Comparison of ENCODE assay signal across 1 cellular context in the genomic region with DNA sequence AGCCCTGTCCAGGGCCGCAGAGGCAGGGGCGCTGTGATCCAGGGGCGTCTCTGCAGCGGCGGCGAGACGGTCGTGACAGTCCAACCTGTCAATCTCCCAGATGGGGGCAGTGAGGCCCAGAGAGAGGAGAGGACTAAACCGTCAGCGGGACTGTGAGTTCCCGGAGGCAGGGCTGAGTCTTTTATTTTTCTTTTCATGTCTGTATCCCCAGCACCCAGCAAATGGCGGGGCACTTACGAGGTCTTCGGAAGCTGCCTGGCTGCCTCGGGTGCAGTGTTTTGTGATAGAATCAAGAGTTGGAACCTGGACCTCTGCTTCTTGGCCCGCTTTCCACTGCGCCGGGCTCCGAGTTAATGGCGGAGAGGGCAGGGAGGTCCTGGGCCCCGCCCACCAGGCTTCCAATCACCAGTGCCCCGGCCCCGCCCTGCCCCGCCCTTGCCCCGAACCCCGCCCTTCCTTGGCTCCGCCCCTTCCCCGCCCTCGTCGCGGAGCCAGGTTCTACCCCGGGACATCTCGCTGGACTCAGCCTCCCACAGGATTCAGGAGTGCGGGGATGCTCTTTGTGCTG.
TF ChIP-seq lines count a peak whose summit lies in the region.

No MANE protein-coding gene starts in this region.

TF ChIP-seq in K562, 482 proteins besides CTCF, POLR2A, EP300 and RAD21 (continued from another document and continues in another):
- TF ChIP-seq, protein P1, sequence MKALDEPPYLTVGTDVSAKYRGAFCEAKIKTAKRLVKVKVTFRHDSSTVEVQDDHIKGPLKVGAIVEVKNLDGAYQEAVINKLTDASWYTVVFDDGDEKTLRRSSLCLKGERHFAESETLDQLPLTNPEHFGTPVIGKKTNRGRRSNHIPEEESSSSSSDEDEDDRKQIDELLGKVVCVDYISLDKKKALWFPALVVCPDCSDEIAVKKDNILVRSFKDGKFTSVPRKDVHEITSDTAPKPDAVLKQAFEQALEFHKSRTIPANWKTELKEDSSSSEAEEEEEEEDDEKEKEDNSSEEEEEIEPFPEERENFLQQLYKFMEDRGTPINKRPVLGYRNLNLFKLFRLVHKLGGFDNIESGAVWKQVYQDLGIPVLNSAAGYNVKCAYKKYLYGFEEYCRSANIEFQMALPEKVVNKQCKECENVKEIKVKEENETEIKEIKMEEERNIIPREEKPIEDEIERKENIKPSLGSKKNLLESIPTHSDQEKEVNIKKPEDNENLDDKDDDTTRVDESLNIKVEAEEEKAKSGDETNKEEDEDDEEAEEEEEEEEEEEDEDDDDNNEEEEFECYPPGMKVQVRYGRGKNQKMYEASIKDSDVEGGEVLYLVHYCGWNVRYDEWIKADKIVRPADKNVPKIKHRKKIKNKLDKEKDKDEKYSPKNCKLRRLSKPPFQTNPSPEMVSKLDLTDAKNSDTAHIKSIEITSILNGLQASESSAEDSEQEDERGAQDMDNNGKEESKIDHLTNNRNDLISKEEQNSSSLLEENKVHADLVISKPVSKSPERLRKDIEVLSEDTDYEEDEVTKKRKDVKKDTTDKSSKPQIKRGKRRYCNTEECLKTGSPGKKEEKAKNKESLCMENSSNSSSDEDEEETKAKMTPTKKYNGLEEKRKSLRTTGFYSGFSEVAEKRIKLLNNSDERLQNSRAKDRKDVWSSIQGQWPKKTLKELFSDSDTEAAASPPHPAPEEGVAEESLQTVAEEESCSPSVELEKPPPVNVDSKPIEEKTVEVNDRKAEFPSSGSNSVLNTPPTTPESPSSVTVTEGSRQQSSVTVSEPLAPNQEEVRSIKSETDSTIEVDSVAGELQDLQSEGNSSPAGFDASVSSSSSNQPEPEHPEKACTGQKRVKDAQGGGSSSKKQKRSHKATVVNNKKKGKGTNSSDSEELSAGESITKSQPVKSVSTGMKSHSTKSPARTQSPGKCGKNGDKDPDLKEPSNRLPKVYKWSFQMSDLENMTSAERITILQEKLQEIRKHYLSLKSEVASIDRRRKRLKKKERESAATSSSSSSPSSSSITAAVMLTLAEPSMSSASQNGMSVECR (CRISPR knock-in tag; IDR thresholded peaks at IDR 0.05), result no peak
- TF ChIP-seq FOXK2 (conservative IDR thresholded peaks at IDR 0.05 in 1 of 2, IDR thresholded peaks at IDR 0.05 in 1 of 2; ENCODE audit: low read depth in 2 of 2) (0 out of 4 replicates have a peak, but pooled peaks of 1 of the 2 experiments have one; percentile 17), MAZ (CRISPR knock-in tag; conservative IDR thresholded peaks at IDR 0.05 in 1 of 2, IDR thresholded peaks at IDR 0.05 in 1 of 2) (peak; percentile 47 to 67; a peak in 2 of 4 replicates), BACH1 (tag; IDR thresholded peaks at IDR 0.05) (no peak), ZNF699 (CRISPR knock-in tag; IDR thresholded peaks at IDR 0.05; ENCODE audit: insufficient replicate concordance) (no peak), TGIF2 (CRISPR knock-in tag; IDR thresholded peaks at IDR 0.05) (no peak), COPS2 (conservative IDR thresholded peaks at IDR 0.05) (no peak), SIN3A (IDR thresholded peaks at IDR 0.05; ENCODE audit: borderline replicate concordance in 2 of 2, control insufficient read depth in 1 of 2, low read depth in 2 of 2, low read length in 2 of 2) (no peak), SLC30A9 (CRISPR knock-in tag; IDR thresholded peaks at IDR 0.05) (no peak), ZNF717 (CRISPR knock-in tag; IDR thresholded peaks at IDR 0.05) (no peak), HMG20B (CRISPR knock-in tag; IDR thresholded peaks at IDR 0.05) (no peak), BRF1 (IDR thresholded peaks at IDR 0.05; ENCODE audit: borderline replicate concordance, extremely low read depth, insufficient read length) (no peak), CREM (IDR thresholded peaks at IDR 0.05; ENCODE audit: low read depth) (peak; percentile 16; the same call in 1 of the 2 replicates), TEAD2 (tag; IDR thresholded peaks at IDR 0.05) (no peak), ZNF140 (CRISPR knock-in tag; IDR thresholded peaks at IDR 0.05) (no peak), CBX2 (IDR thresholded peaks at IDR 0.05; ENCODE audit: insufficient read depth, low read length, poor library complexity, severe bottlenecking) (no peak), ZFX (CRISPR knock-in tag; IDR thresholded peaks at IDR 0.05) (peak; percentile 79), BRD9 (IDR thresholded peaks at IDR 0.05; ENCODE audit: low read depth, partially characterized antibody) (peak; percentile 2), XRCC4 (IDR thresholded peaks at IDR 0.05; ENCODE audit: extremely low read depth, insufficient read depth, insufficient read length) (no peak), ZNF668 (CRISPR knock-in tag; IDR thresholded peaks at IDR 0.05) (no peak)
- TF ChIP-seq, protein P2, sequence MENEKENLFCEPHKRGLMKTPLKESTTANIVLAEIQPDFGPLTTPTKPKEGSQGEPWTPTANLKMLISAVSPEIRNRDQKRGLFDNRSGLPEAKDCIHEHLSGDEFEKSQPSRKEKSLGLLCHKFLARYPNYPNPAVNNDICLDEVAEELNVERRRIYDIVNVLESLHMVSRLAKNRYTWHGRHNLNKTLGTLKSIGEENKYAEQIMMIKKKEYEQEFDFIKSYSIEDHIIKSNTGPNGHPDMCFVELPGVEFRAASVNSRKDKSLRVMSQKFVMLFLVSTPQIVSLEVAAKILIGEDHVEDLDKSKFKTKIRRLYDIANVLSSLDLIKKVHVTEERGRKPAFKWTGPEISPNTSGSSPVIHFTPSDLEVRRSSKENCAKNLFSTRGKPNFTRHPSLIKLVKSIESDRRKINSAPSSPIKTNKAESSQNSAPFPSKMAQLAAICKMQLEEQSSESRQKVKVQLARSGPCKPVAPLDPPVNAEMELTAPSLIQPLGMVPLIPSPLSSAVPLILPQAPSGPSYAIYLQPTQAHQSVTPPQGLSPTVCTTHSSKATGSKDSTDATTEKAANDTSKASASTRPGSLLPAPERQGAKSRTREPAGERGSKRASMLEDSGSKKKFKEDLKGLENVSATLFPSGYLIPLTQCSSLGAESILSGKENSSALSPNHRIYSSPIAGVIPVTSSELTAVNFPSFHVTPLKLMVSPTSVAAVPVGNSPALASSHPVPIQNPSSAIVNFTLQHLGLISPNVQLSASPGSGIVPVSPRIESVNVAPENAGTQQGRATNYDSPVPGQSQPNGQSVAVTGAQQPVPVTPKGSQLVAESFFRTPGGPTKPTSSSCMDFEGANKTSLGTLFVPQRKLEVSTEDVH (IDR thresholded peaks at IDR 0.05; ENCODE audit: low read depth, partially characterized antibody), result no peak
- TF ChIP-seq, protein P3, sequence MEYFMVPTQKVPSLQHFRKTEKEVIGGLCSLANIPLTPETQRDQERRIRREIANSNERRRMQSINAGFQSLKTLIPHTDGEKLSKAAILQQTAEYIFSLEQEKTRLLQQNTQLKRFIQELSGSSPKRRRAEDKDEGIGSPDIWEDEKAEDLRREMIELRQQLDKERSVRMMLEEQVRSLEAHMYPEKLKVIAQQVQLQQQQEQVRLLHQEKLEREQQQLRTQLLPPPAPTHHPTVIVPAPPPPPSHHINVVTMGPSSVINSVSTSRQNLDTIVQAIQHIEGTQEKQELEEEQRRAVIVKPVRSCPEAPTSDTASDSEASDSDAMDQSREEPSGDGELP (CRISPR knock-in tag; IDR thresholded peaks at IDR 0.05; ENCODE audit: borderline replicate concordance), result peak; percentile 6; the same call in 1 of the 2 replicates
- TF ChIP-seq, protein P4, sequence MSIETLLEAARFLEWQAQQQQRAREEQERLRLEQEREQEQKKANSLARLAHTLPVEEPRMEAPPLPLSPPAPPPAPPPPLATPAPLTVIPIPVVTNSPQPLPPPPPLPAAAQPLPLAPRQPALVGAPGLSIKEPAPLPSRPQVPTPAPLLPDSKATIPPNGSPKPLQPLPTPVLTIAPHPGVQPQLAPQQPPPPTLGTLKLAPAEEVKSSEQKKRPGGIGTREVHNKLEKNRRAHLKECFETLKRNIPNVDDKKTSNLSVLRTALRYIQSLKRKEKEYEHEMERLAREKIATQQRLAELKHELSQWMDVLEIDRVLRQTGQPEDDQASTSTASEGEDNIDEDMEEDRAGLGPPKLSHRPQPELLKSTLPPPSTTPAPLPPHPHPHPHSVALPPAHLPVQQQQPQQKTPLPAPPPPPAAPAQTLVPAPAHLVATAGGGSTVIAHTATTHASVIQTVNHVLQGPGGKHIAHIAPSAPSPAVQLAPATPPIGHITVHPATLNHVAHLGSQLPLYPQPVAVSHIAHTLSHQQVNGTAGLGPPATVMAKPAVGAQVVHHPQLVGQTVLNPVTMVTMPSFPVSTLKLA (conservative IDR thresholded peaks at IDR 0.05), result peak in 1 of 2 experiments; percentile 51; a peak in 2 of 4 replicates
- TF ChIP-seq, protein P5, sequence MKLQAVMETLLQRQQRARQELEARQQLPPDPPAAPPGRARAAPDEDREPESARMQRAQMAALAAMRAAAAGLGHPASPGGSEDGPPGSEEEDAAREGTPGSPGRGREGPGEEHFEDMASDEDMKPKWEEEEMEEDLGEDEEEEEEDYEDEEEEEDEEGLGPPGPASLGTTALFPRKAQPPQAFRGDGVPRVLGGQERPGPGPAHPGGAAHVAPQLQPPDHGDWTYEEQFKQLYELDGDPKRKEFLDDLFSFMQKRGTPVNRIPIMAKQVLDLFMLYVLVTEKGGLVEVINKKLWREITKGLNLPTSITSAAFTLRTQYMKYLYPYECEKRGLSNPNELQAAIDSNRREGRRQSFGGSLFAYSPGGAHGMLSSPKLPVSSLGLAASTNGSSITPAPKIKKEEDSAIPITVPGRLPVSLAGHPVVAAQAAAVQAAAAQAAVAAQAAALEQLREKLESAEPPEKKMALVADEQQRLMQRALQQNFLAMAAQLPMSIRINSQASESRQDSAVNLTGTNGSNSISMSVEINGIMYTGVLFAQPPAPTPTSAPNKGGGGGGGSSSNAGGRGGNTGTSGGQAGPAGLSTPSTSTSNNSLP (IDR thresholded peaks at IDR 0.05; ENCODE audit: borderline replicate concordance, low read depth, low read length), result no peak
- TF ChIP-seq, protein P6, sequence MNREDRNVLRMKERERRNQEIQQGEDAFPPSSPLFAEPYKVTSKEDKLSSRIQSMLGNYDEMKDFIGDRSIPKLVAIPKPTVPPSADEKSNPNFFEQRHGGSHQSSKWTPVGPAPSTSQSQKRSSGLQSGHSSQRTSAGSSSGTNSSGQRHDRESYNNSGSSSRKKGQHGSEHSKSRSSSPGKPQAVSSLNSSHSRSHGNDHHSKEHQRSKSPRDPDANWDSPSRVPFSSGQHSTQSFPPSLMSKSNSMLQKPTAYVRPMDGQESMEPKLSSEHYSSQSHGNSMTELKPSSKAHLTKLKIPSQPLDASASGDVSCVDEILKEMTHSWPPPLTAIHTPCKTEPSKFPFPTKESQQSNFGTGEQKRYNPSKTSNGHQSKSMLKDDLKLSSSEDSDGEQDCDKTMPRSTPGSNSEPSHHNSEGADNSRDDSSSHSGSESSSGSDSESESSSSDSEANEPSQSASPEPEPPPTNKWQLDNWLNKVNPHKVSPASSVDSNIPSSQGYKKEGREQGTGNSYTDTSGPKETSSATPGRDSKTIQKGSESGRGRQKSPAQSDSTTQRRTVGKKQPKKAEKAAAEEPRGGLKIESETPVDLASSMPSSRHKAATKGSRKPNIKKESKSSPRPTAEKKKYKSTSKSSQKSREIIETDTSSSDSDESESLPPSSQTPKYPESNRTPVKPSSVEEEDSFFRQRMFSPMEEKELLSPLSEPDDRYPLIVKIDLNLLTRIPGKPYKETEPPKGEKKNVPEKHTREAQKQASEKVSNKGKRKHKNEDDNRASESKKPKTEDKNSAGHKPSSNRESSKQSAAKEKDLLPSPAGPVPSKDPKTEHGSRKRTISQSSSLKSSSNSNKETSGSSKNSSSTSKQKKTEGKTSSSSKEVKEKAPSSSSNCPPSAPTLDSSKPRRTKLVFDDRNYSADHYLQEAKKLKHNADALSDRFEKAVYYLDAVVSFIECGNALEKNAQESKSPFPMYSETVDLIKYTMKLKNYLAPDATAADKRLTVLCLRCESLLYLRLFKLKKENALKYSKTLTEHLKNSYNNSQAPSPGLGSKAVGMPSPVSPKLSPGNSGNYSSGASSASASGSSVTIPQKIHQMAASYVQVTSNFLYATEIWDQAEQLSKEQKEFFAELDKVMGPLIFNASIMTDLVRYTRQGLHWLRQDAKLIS (CRISPR knock-in tag; IDR thresholded peaks at IDR 0.05), result no peak
- TF ChIP-seq, protein P7, sequence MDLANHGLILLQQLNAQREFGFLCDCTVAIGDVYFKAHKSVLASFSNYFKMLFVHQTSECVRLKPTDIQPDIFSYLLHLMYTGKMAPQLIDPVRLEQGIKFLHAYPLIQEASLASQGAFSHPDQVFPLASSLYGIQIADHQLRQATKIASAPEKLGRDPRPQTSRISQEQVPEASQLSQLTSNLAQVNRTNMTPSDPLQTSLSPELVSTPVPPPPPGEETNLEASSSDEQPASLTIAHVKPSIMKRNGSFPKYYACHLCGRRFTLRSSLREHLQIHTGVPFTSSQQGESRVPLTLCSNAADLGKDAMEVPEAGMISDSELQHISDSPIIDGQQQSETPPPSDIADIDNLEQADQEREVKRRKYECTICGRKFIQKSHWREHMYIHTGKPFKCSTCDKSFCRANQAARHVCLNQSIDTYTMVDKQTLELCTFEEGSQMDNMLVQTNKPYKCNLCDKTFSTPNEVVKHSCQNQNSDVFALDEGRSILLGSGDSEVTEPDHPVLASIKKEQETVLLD (IDR thresholded peaks at IDR 0.05), result no peak
- TF ChIP-seq, protein P8, sequence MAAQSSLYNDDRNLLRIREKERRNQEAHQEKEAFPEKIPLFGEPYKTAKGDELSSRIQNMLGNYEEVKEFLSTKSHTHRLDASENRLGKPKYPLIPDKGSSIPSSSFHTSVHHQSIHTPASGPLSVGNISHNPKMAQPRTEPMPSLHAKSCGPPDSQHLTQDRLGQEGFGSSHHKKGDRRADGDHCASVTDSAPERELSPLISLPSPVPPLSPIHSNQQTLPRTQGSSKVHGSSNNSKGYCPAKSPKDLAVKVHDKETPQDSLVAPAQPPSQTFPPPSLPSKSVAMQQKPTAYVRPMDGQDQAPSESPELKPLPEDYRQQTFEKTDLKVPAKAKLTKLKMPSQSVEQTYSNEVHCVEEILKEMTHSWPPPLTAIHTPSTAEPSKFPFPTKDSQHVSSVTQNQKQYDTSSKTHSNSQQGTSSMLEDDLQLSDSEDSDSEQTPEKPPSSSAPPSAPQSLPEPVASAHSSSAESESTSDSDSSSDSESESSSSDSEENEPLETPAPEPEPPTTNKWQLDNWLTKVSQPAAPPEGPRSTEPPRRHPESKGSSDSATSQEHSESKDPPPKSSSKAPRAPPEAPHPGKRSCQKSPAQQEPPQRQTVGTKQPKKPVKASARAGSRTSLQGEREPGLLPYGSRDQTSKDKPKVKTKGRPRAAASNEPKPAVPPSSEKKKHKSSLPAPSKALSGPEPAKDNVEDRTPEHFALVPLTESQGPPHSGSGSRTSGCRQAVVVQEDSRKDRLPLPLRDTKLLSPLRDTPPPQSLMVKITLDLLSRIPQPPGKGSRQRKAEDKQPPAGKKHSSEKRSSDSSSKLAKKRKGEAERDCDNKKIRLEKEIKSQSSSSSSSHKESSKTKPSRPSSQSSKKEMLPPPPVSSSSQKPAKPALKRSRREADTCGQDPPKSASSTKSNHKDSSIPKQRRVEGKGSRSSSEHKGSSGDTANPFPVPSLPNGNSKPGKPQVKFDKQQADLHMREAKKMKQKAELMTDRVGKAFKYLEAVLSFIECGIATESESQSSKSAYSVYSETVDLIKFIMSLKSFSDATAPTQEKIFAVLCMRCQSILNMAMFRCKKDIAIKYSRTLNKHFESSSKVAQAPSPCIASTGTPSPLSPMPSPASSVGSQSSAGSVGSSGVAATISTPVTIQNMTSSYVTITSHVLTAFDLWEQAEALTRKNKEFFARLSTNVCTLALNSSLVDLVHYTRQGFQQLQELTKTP (IDR thresholded peaks at IDR 0.05; ENCODE audit: low read depth in 1 of 2, partially characterized antibody in 2 of 2), result no peak
